In the genomic region with DNA sequence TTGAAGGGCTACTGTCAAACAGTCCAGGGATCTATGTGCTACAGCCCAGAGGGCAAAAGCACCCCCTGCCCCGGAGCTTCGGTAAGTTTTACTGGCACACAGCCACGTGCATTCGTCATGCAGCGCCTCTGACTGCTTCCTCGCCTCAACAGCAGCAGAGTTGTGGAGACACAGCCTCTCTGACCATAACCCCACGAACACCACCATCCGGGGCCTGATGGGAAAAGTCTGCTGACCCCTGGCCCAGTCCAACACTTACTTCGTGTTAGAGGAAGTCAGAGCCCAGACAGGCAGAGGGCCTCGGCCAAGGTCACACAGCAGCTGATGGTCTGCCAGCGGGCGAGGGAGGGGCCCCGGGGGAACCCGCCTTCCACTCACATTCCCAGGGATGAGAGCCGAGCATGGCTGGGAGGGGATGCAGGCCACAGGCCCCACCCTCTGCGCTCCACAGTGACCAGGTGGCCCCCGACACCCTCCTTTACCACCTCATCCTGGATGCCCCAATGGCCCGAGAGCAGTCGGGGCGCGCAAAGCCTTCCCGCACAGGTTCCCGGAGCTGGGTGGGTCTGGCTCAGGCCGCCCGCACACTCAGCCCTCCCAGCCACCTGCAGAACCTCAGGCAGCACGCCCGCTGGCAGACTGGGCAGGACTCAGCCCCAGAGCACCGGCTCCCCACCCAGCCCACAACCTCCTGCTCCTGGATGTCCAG, we compare ENCODE assay signal across 12 cellular contexts. TPM values are rescaled to one million over a fixed set of nuclear protein-coding genes. Genes with fewer than 3 reads are reported as not detected.
DNase-seq lines count a peak whose midpoint lies in the region; ATAC-seq and TF ChIP-seq lines count a peak whose summit lies in the region.
"Had no signal": no experiment of that assay in that cellular context is flagged by ENCODE, and none has a peak within 500 bp of the region (broad histone marks: within the 10 kb centered on the region; RNA-seq: fewer than 3 reads in every experiment).

No MANE protein-coding gene starts in this region.

- H3K4me3 ChIP-seq in body of pancreas (no peak overlapping the region), iPS-18c (ENCODE audit: insufficient read depth, low read depth, low read length) (peak overlapping the region; percentile 15; the same call in 1 of the 2 replicates), subcutaneous abdominal adipose tissue (ENCODE audit: low read depth in 1 of 5, low read length in 5 of 5) (no peak overlapping the region)
- H3K4me3 ChIP-seq: skin epidermis had no signal

- TF ChIP-seq POLR2A in body of pancreas (IDR thresholded peaks at IDR 0.05): no peak

- 17 to 19% methylated on average over 7 to 28 of the region's 28 CpGs for WGBS in body of pancreas, 2 donors

- DNase-seq in HT-29 (ENCODE audit: low spot score) (peak; percentile 45), body of pancreas (peak; percentile 62 to 72 (median 66)), NCI-H1105 treated with DMSO at 0.1 percent for 48 hours (lab: John Stamatoyannopoulos, UW) (no peak)
- no peak for DNase-seq in effector CD4-positive, alpha-beta T cell
- DNase-seq: activated CD4-positive, CD25-positive, alpha-beta regulatory T cell; activated gamma-delta T cell; DMS79 treated with DMSO at 0.1 percent for 48 hours; NCI-H1436 had no signal

- H3K9me3 ChIP-seq in body of pancreas: no peaks in the 10 kb centered on the region
- no peaks in the 10 kb centered on the region for H3K9me3 ChIP-seq in iPS-18c (ENCODE audit: control insufficient read depth, insufficient read depth, low read length)
- H3K9me3 ChIP-seq in subcutaneous abdominal adipose tissue (ENCODE audit: control insufficient read depth in 5 of 5, low read length in 5 of 5): no peaks in the 10 kb centered on the region

- TF ChIP-seq CTCF in body of pancreas (IDR thresholded peaks at IDR 0.05): no peak

- ATAC-seq in body of pancreas (peak; percentile 43), HG03460 (IDR thresholded peaks at IDR 0.05; ENCODE audit: unreplicated experiment) (no peak)

- H3K36me3 ChIP-seq in body of pancreas (replicated peaks in 1 of 2; ENCODE audit: insufficient read depth in 1 of 2, low read depth in 2 of 2) (no peaks in the 10 kb centered on the region), subcutaneous abdominal adipose tissue (ENCODE audit: control insufficient read depth in 5 of 5, insufficient read depth in 5 of 5, low read length in 5 of 5) (peaks cover 0 to 4% (median under 1%) of the 10 kb centered on the region in 5 donors)

- H3K27me3 ChIP-seq in body of pancreas (no peaks in the 10 kb centered on the region), subcutaneous abdominal adipose tissue (ENCODE audit: control insufficient read depth in 5 of 5, insufficient read depth in 4 of 5, low read length in 5 of 5) (peaks cover 0 to 11% (median 8%) of the 10 kb centered on the region in 5 donors)

- intact Hi-C loops in body of pancreas (cut with DNase I): no loop called here

- no peak overlapping the region for H3K9ac ChIP-seq in subcutaneous abdominal adipose tissue (ENCODE audit: low read length in 5 of 5)

- H3K27ac ChIP-seq in body of pancreas: peak overlapping the region; percentile 2 to 65 (median 36)
- H3K27ac ChIP-seq in subcutaneous abdominal adipose tissue (ENCODE audit: low read depth, low read length): peak overlapping the region; percentile 16

- peaks cover 35% of the 10 kb centered on the region for H3K4me1 ChIP-seq in body of pancreas
- H3K4me1 ChIP-seq in subcutaneous abdominal adipose tissue (ENCODE audit: control insufficient read depth in 5 of 5, insufficient read depth in 5 of 5, low read length in 5 of 5): peaks cover 0 to 28% (median 21%) of the 10 kb centered on the region in 5 donors

RNA-seq across cellular contexts. Expression of gene CBARP, which starts 5.0 kb away (rescaled TPM):
- total RNA-seq in HT-29 (2014; rRNA removed; shearing (Covaris generic)): 2.4 and 3.9 TPM in 2 replicates
- under 1 TPM; 0.33 to 0.78 TPM for total RNA-seq in body of pancreas

RNA-seq across cellular contexts. Expression of gene ATP5F1D, which starts 8.7 kb away (rescaled TPM):
- 142 and 159 TPM in 2 replicates for total RNA-seq in HT-29 (2014; rRNA removed; shearing (Covaris generic))
- 100 to 1,000 TPM; 156 to 157 TPM for total RNA-seq in body of pancreas

RNA-seq across cellular contexts. Expression of gene MIDN, which starts 15.6 kb away (rescaled TPM):
- total RNA-seq in HT-29 (2014; rRNA removed; shearing (Covaris generic)): 32.5 and 38.6 TPM in 2 replicates
- total RNA-seq in body of pancreas: 10 to 100 TPM; 36.3 to 43.5 TPM

RNA-seq across cellular contexts. Expression of gene STK11, which starts 27.2 kb away (rescaled TPM):
- total RNA-seq in HT-29 (2014; rRNA removed; shearing (Covaris generic)): 101 and 114 TPM in 2 replicates
- 10 to 100 TPM; 49.0 to 68.6 TPM for total RNA-seq in body of pancreas

RNA-seq across cellular contexts. Expression of gene CIRBP, which starts 36.3 kb away (rescaled TPM):
- total RNA-seq in HT-29 (2014; rRNA removed; shearing (Covaris generic)): 72.3 and 72.7 TPM in 2 replicates
- total RNA-seq in body of pancreas: 100 to 1,000 TPM; 582 to 630 TPM

Comparison
In these comparisons a context has a peak if more than half of its experiments do, and no peak if none do; other contexts are left out.
1. DNase-seq: peak in HT-29 (single experiment) and body of pancreas (4 of 4); none in effector CD4-positive, alpha-beta T cell (single experiment) and NCI-H1105 treated with DMSO at 0.1 percent for 48 hours (single experiment).